Comparison of ENCODE assay signal across 28 cellular contexts in genomic region chr12:5392961-5393360, GRCh38. TPM values are rescaled to one million over a fixed set of nuclear protein-coding genes. Genes with fewer than 3 reads are reported as not detected.
"Had no signal": no experiment of that assay in that cellular context is flagged by ENCODE, and none has a peak within 500 bp of the region (broad histone marks: within the 10 kb centered on the region; RNA-seq: fewer than 3 reads in every experiment).

No MANE protein-coding gene starts in this region.

- H3K9me3 Mint-ChIP-seq: natural killer cell treated with Interleukin-12 subunit alpha and Interleukin-12 subunit beta and Interleukin-15 and Interleukin-18, amount 100 ng/mL, for 72 hours; nephron progenitor cell; stimulated activated naive B cell treated with anti-CD40 and anti-IgM and Interleukin-4, amounts not matched to agents 10 μg/mL and 1 μg/mL and 100 μg/mL, for 72 hours; stimulated activated naive CD8-positive, alpha-beta T cell treated with anti-CD3 and anti-CD28 coated beads, Interleukin-15, Interleukin-2, amounts not matched to agents 100 ng/mL and 50 ng/mL, for 24 hours had no signal

- H3K4me1 Mint-ChIP-seq: neural crest cell; stimulated activated effector memory CD8-positive, alpha-beta T cell treated with anti-CD3 and anti-CD28 coated beads, Interleukin-12 subunit alpha, Interleukin-12 subunit beta, amount 100 ng/mL, for 72 hours; stimulated activated naive B cell treated with anti-CD40 and anti-IgM and Interleukin-4, amounts not matched to agents 10 μg/mL and 1 μg/mL and 100 μg/mL, for 72 hours had no signal

- H3K27ac Mint-ChIP-seq: natural killer cell treated with Interleukin-12 subunit alpha and Interleukin-12 subunit beta and Interleukin-15 and Interleukin-18, amount 100 ng/mL, for 72 hours; nephron progenitor cell; stimulated activated effector memory CD8-positive, alpha-beta T cell treated with anti-CD3 and anti-CD28 coated beads, Interleukin-12 subunit alpha, Interleukin-12 subunit beta, amount 100 ng/mL, for 72 hours; stimulated activated naive B cell treated with anti-CD40 and anti-IgM and Interleukin-4, amounts not matched to agents 10 μg/mL and 1 μg/mL and 100 μg/mL, for 72 hours; stimulated activated naive CD8-positive, alpha-beta T cell treated with anti-CD3 and anti-CD28 coated beads, Interleukin-15, Interleukin-2, amounts not matched to agents 100 ng/mL and 50 ng/mL, for 24 hours had no signal

- H3K36me3 Mint-ChIP-seq: natural killer cell treated with Interleukin-12 subunit alpha and Interleukin-12 subunit beta and Interleukin-15 and Interleukin-18, amount 100 ng/mL, for 72 hours; stimulated activated effector memory CD8-positive, alpha-beta T cell treated with anti-CD3 and anti-CD28 coated beads, Interleukin-12 subunit alpha, Interleukin-12 subunit beta, amount 100 ng/mL, for 72 hours; stimulated activated naive B cell treated with anti-CD40 and anti-IgM and Interleukin-4, amounts not matched to agents 10 μg/mL and 1 μg/mL and 100 μg/mL, for 72 hours had no signal

- H3K27me3 ChIP-seq: pancreas, right lobe of liver, sigmoid colon, stomach, thyroid gland, tibial nerve, upper lobe of left lung, vagina had no signal

- H3K27ac ChIP-seq: neutrophil, pancreas, psoas muscle, right lobe of liver, sigmoid colon, stomach, thoracic aorta, thyroid gland, tibial nerve, upper lobe of left lung, vagina had no signal

- H3K36me3 ChIP-seq: neutrophil, pancreas, right lobe of liver, sigmoid colon, stomach, thoracic aorta, thyroid gland, tibial nerve, upper lobe of left lung, vagina had no signal

- H3K4me1 ChIP-seq: pancreas, psoas muscle, right lobe of liver, thyroid gland, tibial nerve had no signal

- H3K9me3 ChIP-seq: neutrophil, pancreas, psoas muscle, right lobe of liver, sigmoid colon, stomach, thoracic aorta, thyroid gland, tibial nerve, upper lobe of left lung, vagina had no signal

- FAIRE-seq: pancreas, small intestine had no signal

- DNase-seq: nephron progenitor cell; nucleus accumbens; pancreas; posterior cingulate gyrus; psoas muscle; right lobe of liver; sigmoid colon; small intestine; stimulated activated CD4-positive, alpha-beta T cell treated with anti-CD3 and anti-CD28 coated beads, Interleukin-15, amount 100 ng/mL, for 24 hours; stimulated activated CD4-positive, alpha-beta T cell treated with anti-CD3 and anti-CD28 coated beads, Interleukin-2, amount 100 ng/mL, for 24 hours; stimulated activated CD4-positive, alpha-beta T cell treated with anti-CD3 and anti-CD28 coated beads, Interleukin-2, amount 100 ng/mL, for 48 hours; stimulated activated CD4-positive, alpha-beta T cell treated with anti-CD3 and anti-CD28 coated beads, Interleukin-4, amount 100 ng/mL, for 24 hours; stimulated activated naive B cell treated with anti-CD40 and anti-IgM and Interleukin-4, amounts not matched to agents 10 μg/mL and 1 μg/mL and 100 μg/mL, for 72 hours; stimulated activated naive CD4-positive, alpha-beta T cell treated with Interleukin-2 at 50 U/mL for 16 hours; stomach; thyroid gland; trophoblast cell had no signal

- H3K4me3 ChIP-seq: pancreas, psoas muscle, right lobe of liver, sigmoid colon, stomach, thoracic aorta, thyroid gland, tibial nerve, upper lobe of left lung, vagina had no signal

- H3K4me3 Mint-ChIP-seq: natural killer cell treated with Interleukin-12 subunit alpha and Interleukin-12 subunit beta and Interleukin-15 and Interleukin-18, amount 100 ng/mL, for 72 hours; nephron progenitor cell; neural crest cell; stimulated activated effector memory CD8-positive, alpha-beta T cell treated with anti-CD3 and anti-CD28 coated beads, Interleukin-12 subunit alpha, Interleukin-12 subunit beta, amount 100 ng/mL, for 72 hours; stimulated activated naive B cell treated with anti-CD40 and anti-IgM and Interleukin-4, amounts not matched to agents 10 μg/mL and 1 μg/mL and 100 μg/mL, for 72 hours; stimulated activated naive CD8-positive, alpha-beta T cell treated with anti-CD3 and anti-CD28 coated beads, Interleukin-15, Interleukin-2, amounts not matched to agents 100 ng/mL and 50 ng/mL, for 24 hours had no signal

RNA-seq across cellular contexts. Expression of gene NTF3, which starts 38.9 kb away (rescaled TPM):
- total RNA-seq: natural killer cell treated with Interleukin-12 subunit alpha and Interleukin-12 subunit beta and Interleukin-15 and Interleukin-18, amount 100 ng/mL, for 72 hours; omental fat pad; pancreas; subcutaneous adipose tissue; thyroid gland had no signal
